10 cellular contexts compared by ENCODE assay signal in genomic region chr12:56722832-56723231, GRCh38. TPM values are rescaled to one million over a fixed set of nuclear protein-coding genes. Genes with fewer than 3 reads are reported as not detected.
A peak's percentile ranks its signal among the peaks of the same experiment; 100 is the strongest.
DNase-seq lines count a peak whose midpoint lies in the region; ATAC-seq, FAIRE-seq and TF ChIP-seq lines count a peak whose summit lies in the region.
"Had no signal": no experiment of that assay in that cellular context is flagged by ENCODE, and none has a peak within 500 bp of the region (broad histone marks: within the 10 kb centered on the region; RNA-seq: fewer than 3 reads in every experiment).

No MANE protein-coding gene starts in this region.

- H3K36me3 ChIP-seq in SJCRH30, result peaks cover 58% of the 10 kb centered on the region
- H3K36me3 ChIP-seq in esophagus muscularis mucosa, result peaks cover 8 to 41% (median 32%) of the 10 kb centered on the region in 4 donors
- peaks cover 5 to 42% of the 10 kb centered on the region in 2 donors for H3K36me3 ChIP-seq in psoas muscle (ENCODE audit: insufficient read depth in 1 of 2, low read depth in 1 of 2)

- DNase-seq in GM12891 (ENCODE audit: insufficient read length, low spot score), result no peak
- DNase-seq in SJCRH30, result no peak
- no peak for DNase-seq in esophagus muscularis mucosa (ENCODE audit: extremely low spot score)
- DNase-seq in psoas muscle, result no peak
- DNase-seq in AML-193 (lab: John Stamatoyannopoulos, UW), result no peak
- no peak for DNase-seq in SIG-M5 (lab: John Stamatoyannopoulos, UW)
- DNase-seq in GDM1 (lab: John Stamatoyannopoulos, UW), result no peak
- DNase-seq in caudate nucleus (lab: John Stamatoyannopoulos, UW), result no peak
- DNase-seq: NCI-H1436, occipital lobe had no signal

- H3K27ac ChIP-seq in SJCRH30, result peak overlapping the region; percentile 97
- H3K27ac ChIP-seq in esophagus muscularis mucosa (replicated peaks in 1 of 4), result peak overlapping the region in 3 of 4 donors; percentile 13 to 95 (median 49)
- peak overlapping the region; percentile 93 for H3K27ac ChIP-seq in psoas muscle
- no peak overlapping the region for H3K27ac ChIP-seq in caudate nucleus (ENCODE audit: low read depth, low read length)

- H3K9me3 ChIP-seq in SJCRH30 (replicated peaks) (no peaks in the 10 kb centered on the region), esophagus muscularis mucosa (no peaks in the 10 kb centered on the region), psoas muscle (no peaks in the 10 kb centered on the region)

- no peak for ATAC-seq in psoas muscle

- no peak for FAIRE-seq in GM12891 (lab: Jason Lieb, UNC)

- TF ChIP-seq EP300 in esophagus muscularis mucosa (IDR thresholded peaks at IDR 0.05), result no peak

- H3K27me3 ChIP-seq in SJCRH30 (no peaks in the 10 kb centered on the region), esophagus muscularis mucosa (no peaks in the 10 kb centered on the region), psoas muscle (ENCODE audit: insufficient read depth in 3 of 3, low read length in 2 of 3) (no peaks in the 10 kb centered on the region)

- H3K4me1 ChIP-seq in SJCRH30, result peaks cover 26% of the 10 kb centered on the region
- peaks cover 65 to 74% (median 72%) of the 10 kb centered on the region in 4 donors for H3K4me1 ChIP-seq in esophagus muscularis mucosa
- H3K4me1 ChIP-seq in psoas muscle, result peaks cover 52% of the 10 kb centered on the region

- peak; percentile 29; the same call in 1 of the 2 replicates for TF ChIP-seq POLR2A in GM12891 (IDR thresholded peaks at IDR 0.05; ENCODE audit: low read depth, low read length)
- TF ChIP-seq POLR2A in esophagus muscularis mucosa (IDR thresholded peaks at IDR 0.05; ENCODE audit: low read depth), result no peak

- intact Hi-C loops in esophagus muscularis mucosa (cut with DNase I), result no loop called here
- intact Hi-C loops in psoas muscle (cut with DNase I), result loop anchor here in 1 of 2 donors (5.0 kb wide), 2 partner anchors 36 to 86 kb away; partner anchors contain the start of gene PTGES3

- peak overlapping the region; percentile 82 for H3K4me3 ChIP-seq in SJCRH30
- peak overlapping the region in 3 of 4 donors; percentile 83 to 96 (median 89) for H3K4me3 ChIP-seq in esophagus muscularis mucosa
- peak overlapping the region; percentile 86 for H3K4me3 ChIP-seq in psoas muscle

- WGBS in esophagus muscularis mucosa, result 74% methylated on average over 4 of the region's 4 CpGs
- 22 to 69% (median 39%) methylated on average over 4 of the region's 4 CpGs for WGBS in psoas muscle, 3 donors

- TF ChIP-seq CTCF in esophagus muscularis mucosa (IDR thresholded peaks at IDR 0.05) (no peak), psoas muscle (IDR thresholded peaks at IDR 0.05) (no peak)

TF ChIP-seq in GM12891, 5 proteins besides CTCF, POLR2A, EP300 and RAD21:
- no peak for TF ChIP-seq TAF1 (IDR thresholded peaks at IDR 0.05; ENCODE audit: low read depth, low read length)
- no peak; the same call in 1 of the 2 replicates for TF ChIP-seq POLR2AphosphoS5 (IDR thresholded peaks at IDR 0.05; ENCODE audit: low read depth, low read length)
- no peak for TF ChIP-seq SPI1 (IDR thresholded peaks at IDR 0.05; ENCODE audit: low read depth, low read length)
- no peak for TF ChIP-seq POU2F2 (IDR thresholded peaks at IDR 0.05; ENCODE audit: low read depth, low read length)
- TF ChIP-seq PAX5 (IDR thresholded peaks at IDR 0.05; ENCODE audit: insufficient read depth, low read length, severe bottlenecking), result no peak
TF ChIP-seq in GM12891: peak in this region for 0.

RNA-seq across cellular contexts. Expression of gene NACA, which starts 2.3 kb away (rescaled TPM):
- 2,973 TPM for polyA plus RNA-seq in GM12891 (2012; ENCODE audit: low read depth, missing spikeins)
- 2,251 and 2,266 TPM in 2 replicates for total RNA-seq in SJCRH30 (2014; rRNA removed; shearing (Covaris generic))
- 1,000 to 10,000 TPM in 3 of 4 donors, 100 to 1,000 TPM in 1; 913 to 1,477 (median 1,221) TPM for total RNA-seq in esophagus muscularis mucosa
- total RNA-seq in psoas muscle, result 100 to 1,000 TPM; 434 to 719 (median 530) TPM
- polyA plus RNA-seq in psoas muscle, result 1,000 to 10,000 TPM in 1 of 3 donors, 100 to 1,000 TPM in 2; 483 to 1,147 (median 489) TPM

RNA-seq across cellular contexts. Expression of gene PRIM1, which starts 29.3 kb away (rescaled TPM):
- 27.6 TPM for polyA plus RNA-seq in GM12891 (2012; ENCODE audit: low read depth, missing spikeins)
- total RNA-seq in SJCRH30 (2014; rRNA removed; shearing (Covaris generic)), result 47.3 and 52.3 TPM in 2 replicates
- total RNA-seq in esophagus muscularis mucosa (1 to 10 TPM; 2.2 to 4.2 (median 3.2) TPM), psoas muscle (1 to 10 TPM; 2.3 to 4.8 (median 3.4) TPM)
- 1 to 10 TPM; 3.0 to 10.0 (median 6.3) TPM for polyA plus RNA-seq in psoas muscle

RNA-seq across cellular contexts. Expression of gene PTGES3, which starts 34.7 kb away (rescaled TPM):
- polyA plus RNA-seq in GM12891 (2012; ENCODE audit: low read depth, missing spikeins), result 158 TPM
- total RNA-seq in SJCRH30 (2014; rRNA removed; shearing (Covaris generic)), result 238 and 251 TPM in 2 replicates
- total RNA-seq in esophagus muscularis mucosa (100 to 1,000 TPM in 1 of 4 donors, 10 to 100 TPM in 3; 86.8 to 118 (median 92.0) TPM), psoas muscle (100 to 1,000 TPM; 118 to 192 (median 148) TPM)
- 100 to 1,000 TPM; 141 to 253 (median 165) TPM for polyA plus RNA-seq in psoas muscle

RNA-seq across cellular contexts. Expression of gene HSD17B6, which starts 40.3 kb away (rescaled TPM):
- 0.47 TPM for polyA plus RNA-seq in GM12891 (2012; ENCODE audit: low read depth, missing spikeins)
- total RNA-seq in SJCRH30 (2014; rRNA removed; shearing (Covaris generic)), result 0.43 and 0.73 TPM in 2 replicates
- total RNA-seq in esophagus muscularis mucosa (1 to 10 TPM in 2 of 4 donors, under 1 TPM in 2; 0.58 to 1.8 (median 1.00) TPM), psoas muscle (under 1 TPM in 3 of 4 donors, not detected in 1; 0.28 to 0.51 (median 0.36) TPM)
- 1 to 10 TPM in 1 of 3 donors, under 1 TPM in 2; 0.14 to 4.5 (median 0.17) TPM for polyA plus RNA-seq in psoas muscle
